Comparison of ENCODE assay signal across 2 cellular contexts in genomic region chr20:35527356-35527755, GRCh38. TPM values are rescaled to one million over a fixed set of nuclear protein-coding genes. Genes with fewer than 3 reads are reported as not detected.
"Had no signal": no experiment of that assay in that cellular context is flagged by ENCODE, and none has a peak within 500 bp of the region (broad histone marks: within the 10 kb centered on the region; RNA-seq: fewer than 3 reads in every experiment).

No MANE protein-coding gene starts in this region.

RNA-seq across cellular contexts. Expression of gene C20orf173, which starts 2.1 kb away (rescaled TPM):
- total RNA-seq: Right ventricle myocardium superior, SJSA1 had no signal
